ENCODE assay signal across 1 cellular context in the genomic region with DNA sequence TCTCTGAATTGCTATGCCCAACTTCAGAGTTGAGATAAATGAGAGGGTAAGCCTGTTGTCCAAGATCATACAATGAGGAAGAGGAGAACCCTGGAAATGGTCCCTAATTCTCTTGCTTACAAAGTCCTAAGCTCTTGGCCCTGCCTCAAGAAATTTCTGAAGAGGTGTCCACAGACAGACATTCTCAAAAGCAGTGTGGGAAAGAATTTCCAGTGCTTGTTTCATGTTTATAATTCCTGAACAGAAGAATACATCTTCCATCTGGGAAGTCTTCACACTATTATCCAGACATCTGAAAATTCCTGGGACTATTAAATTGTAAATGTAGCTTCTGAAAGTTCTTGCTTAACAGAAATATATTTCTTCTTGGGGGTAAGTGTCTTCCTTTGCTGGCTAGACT.
TF ChIP-seq lines count a peak whose summit lies in the region.

No MANE protein-coding gene starts in this region.

TF ChIP-seq in IMR-90, 13 proteins besides CTCF, POLR2A, EP300 and RAD21 (continued from another document):
- TF ChIP-seq, protein P1, sequence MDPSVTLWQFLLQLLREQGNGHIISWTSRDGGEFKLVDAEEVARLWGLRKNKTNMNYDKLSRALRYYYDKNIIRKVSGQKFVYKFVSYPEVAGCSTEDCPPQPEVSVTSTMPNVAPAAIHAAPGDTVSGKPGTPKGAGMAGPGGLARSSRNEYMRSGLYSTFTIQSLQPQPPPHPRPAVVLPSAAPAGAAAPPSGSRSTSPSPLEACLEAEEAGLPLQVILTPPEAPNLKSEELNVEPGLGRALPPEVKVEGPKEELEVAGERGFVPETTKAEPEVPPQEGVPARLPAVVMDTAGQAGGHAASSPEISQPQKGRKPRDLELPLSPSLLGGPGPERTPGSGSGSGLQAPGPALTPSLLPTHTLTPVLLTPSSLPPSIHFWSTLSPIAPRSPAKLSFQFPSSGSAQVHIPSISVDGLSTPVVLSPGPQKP (IDR thresholded peaks at IDR 0.05; ENCODE audit: borderline replicate concordance, low read depth, low read length) = no peak
- no peak for TF ChIP-seq CHD1 (IDR thresholded peaks at IDR 0.05; ENCODE audit: low read depth, low read length)
- no peak for TF ChIP-seq CEBPB (IDR thresholded peaks at IDR 0.05; ENCODE audit: low read depth, low read length)
- no peak for TF ChIP-seq USF2 (IDR thresholded peaks at IDR 0.05; ENCODE audit: low read depth, low read length)
TF ChIP-seq in IMR-90: peak in this region for 0.
